ENCODE assay signal across 24 cellular contexts in genomic region chr12:21696603-21697002, GRCh38.
"Had no signal": no experiment of that assay in that cellular context is flagged by ENCODE, and none has a peak within 500 bp of the region (broad histone marks: within the 10 kb centered on the region; RNA-seq: fewer than 3 reads in every experiment).

No MANE protein-coding gene starts in this region.

- H3K36me3 ChIP-seq: esophagus muscularis mucosa, right lobe of liver, spleen, tibial nerve had no signal

- H3K4me1 ChIP-seq: foreskin keratinocyte, psoas muscle, right lobe of liver, testis had no signal

- H3K4me3 ChIP-seq: esophagus muscularis mucosa, lung, psoas muscle, right lobe of liver, spleen, testis, tibial nerve had no signal

- H3K4me1 Mint-ChIP-seq: immature natural killer cell; naive B cell; stimulated activated memory B cell treated with anti-CD40 and anti-IgM and Interleukin-4, amounts not matched to agents 10 μg/mL and 1 μg/mL and 100 μg/mL, for 72 hours had no signal

- H3K36me3 Mint-ChIP-seq: immature natural killer cell; naive B cell; stimulated activated memory B cell treated with anti-CD40 and anti-IgM and Interleukin-4, amounts not matched to agents 10 μg/mL and 1 μg/mL and 100 μg/mL, for 72 hours had no signal

- H3K27me3 Mint-ChIP-seq: dendritic cell treated with granulocyte-macrophage colony-stimulating factor and Interleukin-4, amounts not matched to agents 40 ng/mL and 50 ng/mL, for 4 days; effector memory CD8-positive, alpha-beta T cell; stimulated activated memory B cell treated with anti-CD40 and anti-IgM and Interleukin-4, amounts not matched to agents 10 μg/mL and 1 μg/mL and 100 μg/mL, for 72 hours; stimulated activated naive CD8-positive, alpha-beta T cell treated with anti-CD3 and anti-CD28 coated beads, Interleukin-15, Interleukin-2, amounts not matched to agents 100 ng/mL and 50 ng/mL, for 24 hours had no signal

- H3K27ac ChIP-seq: epithelial cell of prostate, esophagus muscularis mucosa, foreskin keratinocyte, psoas muscle, right lobe of liver, spleen, testis, tibial nerve had no signal

- H3K9me3 Mint-ChIP-seq: dendritic cell treated with granulocyte-macrophage colony-stimulating factor and Interleukin-4, amounts not matched to agents 40 ng/mL and 50 ng/mL, for 4 days; effector memory CD8-positive, alpha-beta T cell; immature natural killer cell; naive B cell; stimulated activated memory B cell treated with anti-CD40 and anti-IgM and Interleukin-4, amounts not matched to agents 10 μg/mL and 1 μg/mL and 100 μg/mL, for 72 hours; stimulated activated naive CD8-positive, alpha-beta T cell treated with anti-CD3 and anti-CD28 coated beads, Interleukin-15, Interleukin-2, amounts not matched to agents 100 ng/mL and 50 ng/mL, for 24 hours had no signal

- H3K9me3 ChIP-seq: esophagus muscularis mucosa, psoas muscle, right lobe of liver, spleen, testis had no signal

- H3K4me3 Mint-ChIP-seq: dendritic cell treated with granulocyte-macrophage colony-stimulating factor and Interleukin-4, amounts not matched to agents 40 ng/mL and 50 ng/mL, for 4 days; effector memory CD8-positive, alpha-beta T cell; immature natural killer cell; naive B cell; nephron progenitor cell; stimulated activated memory B cell treated with anti-CD40 and anti-IgM and Interleukin-4, amounts not matched to agents 10 μg/mL and 1 μg/mL and 100 μg/mL, for 72 hours; stimulated activated naive CD8-positive, alpha-beta T cell treated with anti-CD3 and anti-CD28 coated beads, Interleukin-15, Interleukin-2, amounts not matched to agents 100 ng/mL and 50 ng/mL, for 24 hours had no signal

- H3K27ac Mint-ChIP-seq: dendritic cell treated with granulocyte-macrophage colony-stimulating factor and Interleukin-4, amounts not matched to agents 40 ng/mL and 50 ng/mL, for 4 days; effector memory CD8-positive, alpha-beta T cell; immature natural killer cell; naive B cell; nephron progenitor cell; stimulated activated memory B cell treated with anti-CD40 and anti-IgM and Interleukin-4, amounts not matched to agents 10 μg/mL and 1 μg/mL and 100 μg/mL, for 72 hours; stimulated activated naive CD8-positive, alpha-beta T cell treated with anti-CD3 and anti-CD28 coated beads, Interleukin-15, Interleukin-2, amounts not matched to agents 100 ng/mL and 50 ng/mL, for 24 hours had no signal

- ATAC-seq: effector memory CD8-positive, alpha-beta T cell; foreskin keratinocyte; left cardiac atrium; left ventricle myocardium superior; psoas muscle; right lobe of liver; stimulated activated memory B cell treated with anti-CD40 and anti-IgM and Interleukin-4, amounts not matched to agents 10 μg/mL and 1 μg/mL and 100 μg/mL, for 72 hours had no signal

- DNase-seq: effector memory CD8-positive, alpha-beta T cell; foreskin keratinocyte; immature natural killer cell; kidney; left cardiac atrium; left ventricle myocardium superior; mesenchymal stem cell; naive B cell; nephron progenitor cell; psoas muscle; retina; right lobe of liver; spleen; stimulated activated CD4-positive, alpha-beta T cell treated with anti-CD3 and anti-CD28 coated beads, Interleukin-15, amount 100 ng/mL, for 24 hours; stimulated activated CD4-positive, alpha-beta T cell treated with anti-CD3 and anti-CD28 coated beads, Interleukin-1b, Interleukin-23, amount 100 ng/mL, for 48 hours; stimulated activated CD4-positive, alpha-beta T cell treated with anti-CD3 and anti-CD28 coated beads, Interleukin-4, amount 100 ng/mL, for 24 hours; testis had no signal

- H3K27me3 ChIP-seq: esophagus muscularis mucosa, right lobe of liver, spleen, testis, tibial nerve had no signal
